In genomic region chr1:119935915-119936314, GRCh38 we compare ENCODE assay signal across 23 cellular contexts. TPM values are rescaled to one million over a fixed set of nuclear protein-coding genes. Genes with fewer than 3 reads are reported as not detected.
A peak's percentile ranks its signal among the peaks of the same experiment; 100 is the strongest.
DNase-seq lines count a peak whose midpoint lies in the region; ATAC-seq and TF ChIP-seq lines count a peak whose summit lies in the region.
"Had no signal": no experiment of that assay in that cellular context is flagged by ENCODE, and none has a peak within 500 bp of the region (broad histone marks: within the 10 kb centered on the region; RNA-seq: fewer than 3 reads in every experiment).

No MANE protein-coding gene starts in this region.

- no peaks in the 10 kb centered on the region for H3K79me2 ChIP-seq in GM23338 (replicated peaks; ENCODE audit: insufficient read depth)

- H2AFZ ChIP-seq in GM23338, result no peak overlapping the region

- no peaks in the 10 kb centered on the region for H4K20me1 ChIP-seq in GM23338 (replicated peaks; ENCODE audit: insufficient read depth)

- peaks cover 9% of the 10 kb centered on the region for H3K4me1 ChIP-seq in GM23338 (ENCODE audit: insufficient read depth)
- H3K4me1 ChIP-seq: BE2C had no signal

- H3K27ac Mint-ChIP-seq in activated CD4-positive, alpha-beta T cell treated with anti-CD3 and anti-CD28 coated beads, Interleukin-2, amount 10 ng/mL, durations not matched to agents 24 days and 14 days, result no peak overlapping the region
- H3K27ac Mint-ChIP-seq in GM23338 (peak overlapping the region; percentile 4; the same call in 1 of the 2 replicates), neural crest cell (ENCODE audit: unreplicated experiment) (peak overlapping the region; percentile 65), nephron progenitor cell (no peak overlapping the region)

- H3K4me2 ChIP-seq in GM23338, result no peak overlapping the region

- peaks cover 66% of the 10 kb centered on the region for H3K36me3 Mint-ChIP-seq in activated CD4-positive, alpha-beta T cell treated with anti-CD3 and anti-CD28 coated beads, Interleukin-2, amount 10 ng/mL, durations not matched to agents 24 days and 14 days (ENCODE audit: low read depth)
- H3K36me3 Mint-ChIP-seq in GM23338 (ENCODE audit: low read depth) (peaks cover 25% of the 10 kb centered on the region), neural crest cell (ENCODE audit: low read depth) (peaks cover 51% of the 10 kb centered on the region), nephron progenitor cell (ENCODE audit: low read depth) (peaks cover 83% of the 10 kb centered on the region)

- H3K4me1 Mint-ChIP-seq in activated CD4-positive, alpha-beta T cell treated with anti-CD3 and anti-CD28 coated beads, Interleukin-2, amount 10 ng/mL, durations not matched to agents 24 days and 14 days, result peaks cover 2% of the 10 kb centered on the region
- H3K4me1 Mint-ChIP-seq in GM23338 (peaks cover 14% of the 10 kb centered on the region), neural crest cell (no peaks in the 10 kb centered on the region), nephron progenitor cell (no peaks in the 10 kb centered on the region)
- H3K4me1 Mint-ChIP-seq: CD8-positive, alpha-beta memory T cell had no signal

- no peaks in the 10 kb centered on the region for H3F3A ChIP-seq in GM23338 (replicated peaks; ENCODE audit: low read depth)

- H3K27me3 ChIP-seq in GM23338 (ENCODE audit: insufficient read depth), result no peaks in the 10 kb centered on the region

- H3K27ac ChIP-seq in GM23338 (ENCODE audit: low read depth), result no peak overlapping the region
- H3K27ac ChIP-seq: HL-60 had no signal

- ATAC-seq in GM23338, result no peak
- ATAC-seq: GM12878 had no signal

- no peak overlapping the region for H3K4me3 Mint-ChIP-seq in activated CD4-positive, alpha-beta T cell treated with anti-CD3 and anti-CD28 coated beads, Interleukin-2, amount 10 ng/mL, durations not matched to agents 24 days and 14 days
- no peak overlapping the region for H3K4me3 Mint-ChIP-seq in GM23338
- H3K4me3 Mint-ChIP-seq in neural crest cell, result no peak overlapping the region
- no peak overlapping the region for H3K4me3 Mint-ChIP-seq in nephron progenitor cell
- H3K4me3 Mint-ChIP-seq: CD4-positive, CD25-positive, alpha-beta regulatory T cell; CD8-positive, alpha-beta memory T cell had no signal

- peak; percentile 37 for DNase-seq in activated CD4-positive, alpha-beta T cell treated with anti-CD3 and anti-CD28 coated beads, Interleukin-2, amount 10 ng/mL, durations not matched to agents 24 days and 14 days
- DNase-seq in activated CD4-positive, alpha-beta T cell treated with anti-CD3 and anti-CD28 coated beads for 1 hour, result no peak
- DNase-seq in GM23338 (ENCODE audit: low spot score) (no peak), neural crest cell (ENCODE audit: low read depth, low spot score) (no peak), nephron progenitor cell (no peak), LoVo (ENCODE audit: low spot score) (no peak)
- DNase-seq in activated effector memory CD4-positive, alpha-beta T cell treated with Interleukin-2 at 50 U/mL for 16 hours, result no peak
- DNase-seq: 8988T; BE2C; C1 segment of cervical spinal cord; CD4-positive, CD25-positive, alpha-beta regulatory T cell; CD8-positive, alpha-beta memory T cell; COR-L47; DMS 273 treated with DMSO at 0.1 percent for 48 hours; DMS53; DND-41; EL; HCEC 1CT; IMR-90 had no signal

- intact Hi-C loops in activated CD4-positive, alpha-beta T cell treated with anti-CD3 and anti-CD28 coated beads, Interleukin-2, amount 10 ng/mL, durations not matched to agents 24 days and 14 days (cut with micrococcal nuclease), result no loop called here

- no peaks in the 10 kb centered on the region for H3K9me2 ChIP-seq in GM23338 (ENCODE audit: insufficient read depth)

- H3K4me3 ChIP-seq in GM23338, result no peak overlapping the region
- H3K4me3 ChIP-seq: GM12878 had no signal

- 0 out of 2 replicates have a peak, but pooled peaks cover 3% of the 10 kb centered on the region for H3K36me3 ChIP-seq in GM23338 (ENCODE audit: insufficient read depth)
- H3K36me3 ChIP-seq: BE2C had no signal

- TF ChIP-seq CTCF in GM23338 (conservative IDR thresholded peaks at IDR 0.05; ENCODE audit: low read depth in 2 of 2) (no peak), neural crest cell (conservative IDR thresholded peaks at IDR 0.05) (no peak), nephron progenitor cell (IDR thresholded peaks at IDR 0.05) (no peak)

- no peaks in the 10 kb centered on the region for H3K27me3 Mint-ChIP-seq in activated CD4-positive, alpha-beta T cell treated with anti-CD3 and anti-CD28 coated beads, Interleukin-2, amount 10 ng/mL, durations not matched to agents 24 days and 14 days
- H3K27me3 Mint-ChIP-seq in GM23338 (ENCODE audit: insufficient read depth, low read depth, poor library complexity) (no peaks in the 10 kb centered on the region), neural crest cell (ENCODE audit: low read depth) (no peaks in the 10 kb centered on the region), nephron progenitor cell (ENCODE audit: low read depth, poor library complexity) (peaks cover 3% of the 10 kb centered on the region)
- H3K27me3 Mint-ChIP-seq: CD4-positive, CD25-positive, alpha-beta regulatory T cell; CD8-positive, alpha-beta memory T cell had no signal

- H3K9me3 Mint-ChIP-seq in activated CD4-positive, alpha-beta T cell treated with anti-CD3 and anti-CD28 coated beads, Interleukin-2, amount 10 ng/mL, durations not matched to agents 24 days and 14 days, result peaks cover 9% of the 10 kb centered on the region
- H3K9me3 Mint-ChIP-seq in GM23338 (no peaks in the 10 kb centered on the region), neural crest cell (peaks cover 5% of the 10 kb centered on the region), nephron progenitor cell (peaks cover 9% of the 10 kb centered on the region)

TF ChIP-seq in GM23338, 12 proteins besides CTCF, POLR2A, EP300 and RAD21 (continues in another document):
- TF ChIP-seq REST (IDR thresholded peaks at IDR 0.05; ENCODE audit: unreplicated experiment), result no peak
- no peak for TF ChIP-seq STAT1 (IDR thresholded peaks at IDR 0.05; ENCODE audit: unreplicated experiment)
- no peak for TF ChIP-seq POLR2AphosphoS5 (IDR thresholded peaks at IDR 0.05; ENCODE audit: low read depth)
- no peak for TF ChIP-seq CREB1 (CRISPR knock-in tag; IDR thresholded peaks at IDR 0.05; ENCODE audit: low read depth)
- TF ChIP-seq JUNB (IDR thresholded peaks at IDR 0.05; ENCODE audit: unreplicated experiment), result no peak
- no peak for TF ChIP-seq ZNF331 (CRISPR knock-in tag; IDR thresholded peaks at IDR 0.05; ENCODE audit: low read depth)
- no peak for TF ChIP-seq ZNF114 (CRISPR knock-in tag; IDR thresholded peaks at IDR 0.05)

RNA-seq across cellular contexts. Expression of gene ADAM30, which starts 39.6 kb away (rescaled TPM):
- not detected in 2 replicates for total RNA-seq in activated CD4-positive, alpha-beta T cell treated with anti-CD3 and anti-CD28 coated beads, Interleukin-2, amount 10 ng/mL, durations not matched to agents 24 days and 14 days
- total RNA-seq in GM23338 (2014; rRNA removed; shearing (Covaris generic)), result not detected in 2 replicates
- not detected in 2 replicates for polyA plus RNA-seq in GM23338 (2016; fragmentation: Nextera tagmentation; extraction: Ambion mirVana)
- not detected in 2 replicates for total RNA-seq in neural crest cell
- total RNA-seq: CD4-positive, CD25-positive, alpha-beta regulatory T cell; CD8-positive, alpha-beta memory T cell; G401; GM12878; H4; IMR-90 had no signal
- polyA plus RNA-seq: CD4-positive, CD25-positive, alpha-beta regulatory T cell; CD8-positive, alpha-beta memory T cell; GM12878; IMR-90 had no signal

Comparison
In these comparisons a context has a peak if more than half of its experiments do, and no peak if none do; other contexts are left out.
1. H3K27ac Mint-ChIP-seq: peak in GM23338 (single experiment) and neural crest cell (single experiment); none in activated CD4-positive, alpha-beta T cell treated with anti-CD3 and anti-CD28 coated beads, Interleukin-2, amount 10 ng/mL, durations not matched to agents 24 days and 14 days (single experiment) and nephron progenitor cell (single experiment).